Comparison of ENCODE assay signal across 8 cellular contexts in the genomic region with DNA sequence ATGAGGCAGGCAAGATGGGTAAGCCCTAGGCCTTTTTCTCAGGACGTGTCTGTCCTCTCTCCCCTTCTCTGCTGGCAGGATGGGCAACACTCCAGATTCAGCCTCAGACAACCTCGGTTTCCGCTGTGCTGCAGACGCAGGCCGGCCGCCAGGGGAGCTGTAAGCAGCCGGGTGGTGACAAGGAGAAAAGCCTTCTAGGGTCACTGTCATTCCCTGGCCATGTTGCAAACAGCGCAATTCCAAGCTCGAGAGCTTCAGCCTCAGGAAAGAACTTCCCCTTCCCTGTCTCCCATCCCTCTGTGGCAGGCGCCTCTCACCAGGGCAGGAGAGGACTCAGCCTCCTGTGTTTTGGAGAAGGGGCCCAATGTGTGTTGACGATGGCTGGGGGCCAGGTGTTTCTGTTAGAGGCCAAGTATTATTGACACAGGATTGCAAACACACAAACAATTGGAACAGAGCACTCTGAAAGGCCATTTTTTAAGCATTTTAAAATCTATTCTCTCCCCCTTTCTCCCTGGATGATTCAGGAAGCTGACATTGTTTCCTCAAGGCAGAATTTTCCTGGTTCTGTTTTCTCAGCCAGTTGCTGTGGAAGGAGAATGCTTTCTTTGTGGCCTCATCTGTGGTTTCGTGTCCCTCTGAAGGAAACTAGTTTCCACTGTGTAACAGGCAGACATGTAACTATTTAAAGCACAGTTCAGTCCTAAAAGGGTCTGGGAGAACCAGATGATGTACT. TPM values are rescaled to one million over a fixed set of nuclear protein-coding genes. Genes with fewer than 3 reads are reported as not detected.
DNase-seq lines count a peak whose midpoint lies in the region; ATAC-seq and TF ChIP-seq lines count a peak whose summit lies in the region.

No MANE protein-coding gene starts in this region.

- H3K4me3 ChIP-seq in adipocyte (ENCODE audit: low read length) (no peak overlapping the region), left ventricle myocardium inferior (peak overlapping the region; percentile 23), stomach smooth muscle (ENCODE audit: low read length in 2 of 2) (peak overlapping the region in 1 of 2 donors; percentile 44)

- H3K9me3 ChIP-seq in adipocyte (ENCODE audit: control insufficient read depth, low read length), result no peaks in the 10 kb centered on the region
- H3K9me3 ChIP-seq in left ventricle myocardium inferior (replicated peaks), result no peaks in the 10 kb centered on the region
- H3K9me3 ChIP-seq in stomach smooth muscle (ENCODE audit: control insufficient read depth in 2 of 2, low read length in 2 of 2), result no peaks in the 10 kb centered on the region

- no peak overlapping the region for H3K4me3 Mint-ChIP-seq in type B pancreatic cell

- no peak overlapping the region for H3K27ac Mint-ChIP-seq in type B pancreatic cell

- peaks cover 31% of the 10 kb centered on the region for H3K4me1 ChIP-seq in adipocyte (ENCODE audit: control insufficient read depth, insufficient read depth, low read length)
- H3K4me1 ChIP-seq in left ventricle myocardium inferior, result peaks cover 60% of the 10 kb centered on the region
- H3K4me1 ChIP-seq in stomach smooth muscle (ENCODE audit: control insufficient read depth, insufficient read depth, low read length), result peaks cover 38% of the 10 kb centered on the region

- no peaks in the 10 kb centered on the region for H3K4me1 Mint-ChIP-seq in type B pancreatic cell (ENCODE audit: unreplicated experiment)

- TF ChIP-seq CTCF in left ventricle myocardium inferior (IDR thresholded peaks at IDR 0.05; ENCODE audit: borderline replicate concordance) (peak; percentile 94), type B pancreatic cell (conservative IDR thresholded peaks at IDR 0.05) (no peak)

- intact Hi-C loops in left ventricle myocardium inferior (cut with micrococcal nuclease), result no loop called here

- ATAC-seq in HG02840 (IDR thresholded peaks at IDR 0.05; ENCODE audit: low FRiP score, unreplicated experiment), result no peak

- no peaks in the 10 kb centered on the region for H3K9me3 Mint-ChIP-seq in type B pancreatic cell

- DNase-seq in LHCN-M2 (ENCODE audit: low read depth), result peak; percentile 46
- DNase-seq in adipocyte (ENCODE audit: low read depth), result peak; percentile 86
- peak; percentile 86 for DNase-seq in left ventricle myocardium inferior
- DNase-seq in stimulated activated CD4-positive, alpha-beta T cell treated with anti-CD3 and anti-CD28 coated beads, Interleukin-4, amount 100 ng/mL, for 24 hours, result no peak
- no peak for DNase-seq in type B pancreatic cell (ENCODE audit: extremely low spot score, unreplicated experiment)
- no peak for DNase-seq in NCI-H2171 (lab: John Stamatoyannopoulos, UW)

- peaks cover 37% of the 10 kb centered on the region for H3K36me3 ChIP-seq in adipocyte (ENCODE audit: control insufficient read depth, insufficient read depth, low read length, severe bottlenecking)
- peaks cover 25% of the 10 kb centered on the region for H3K36me3 ChIP-seq in left ventricle myocardium inferior
- peaks cover 8 to 18% of the 10 kb centered on the region in 2 donors for H3K36me3 ChIP-seq in stomach smooth muscle (ENCODE audit: control insufficient read depth in 2 of 2, insufficient read depth in 2 of 2, low read length in 2 of 2)

- no peaks in the 10 kb centered on the region for H3K36me3 Mint-ChIP-seq in type B pancreatic cell

- H3K9ac ChIP-seq in adipocyte (ENCODE audit: low read length), result peak overlapping the region; percentile 69
- peak overlapping the region; percentile 50 to 64 for H3K9ac ChIP-seq in stomach smooth muscle (ENCODE audit: low read length in 2 of 2)

- no peaks in the 10 kb centered on the region for H3K27me3 Mint-ChIP-seq in type B pancreatic cell

- H3K27ac ChIP-seq in left ventricle myocardium inferior (replicated peaks) (peak overlapping the region; percentile 95), stomach smooth muscle (ENCODE audit: low read length) (peak overlapping the region; percentile 94)

- H3K27me3 ChIP-seq in adipocyte (replicated peaks; ENCODE audit: control insufficient read depth, insufficient read depth, low read length), result no peaks in the 10 kb centered on the region
- no peaks in the 10 kb centered on the region for H3K27me3 ChIP-seq in left ventricle myocardium inferior (ENCODE audit: low read depth)
- no peaks in the 10 kb centered on the region for H3K27me3 ChIP-seq in stomach smooth muscle (ENCODE audit: control insufficient read depth in 1 of 2, insufficient read depth in 2 of 2, low read length in 2 of 2)

RNA-seq across cellular contexts. Expression of gene PHKG1, which starts 13.1 kb away (rescaled TPM):
- total RNA-seq in LHCN-M2 (2014; rRNA removed) (0.38 and 0.46 TPM in 2 replicates), left ventricle myocardium inferior (21.4 TPM), type B pancreatic cell (ENCODE audit: low replicate concordance) (1.8 TPM in 1 of 2 replicates, not detected in the other)
- polyA plus RNA-seq in LHCN-M2 (2012), result 0.86 TPM

RNA-seq across cellular contexts. Expression of gene SUMF2, which starts 15.5 kb away (rescaled TPM):
- 252 and 253 TPM in 2 replicates for total RNA-seq in LHCN-M2 (2014; rRNA removed)
- 201 TPM for polyA plus RNA-seq in LHCN-M2 (2012)
- 33.5 TPM for total RNA-seq in left ventricle myocardium inferior
- 125 and 127 TPM in 2 replicates for total RNA-seq in type B pancreatic cell (ENCODE audit: low replicate concordance)

RNA-seq across cellular contexts. Expression of gene CHCHD2, which starts 26.7 kb away (rescaled TPM):
- total RNA-seq in LHCN-M2 (2014; rRNA removed), result 641 and 683 TPM in 2 replicates
- polyA plus RNA-seq in LHCN-M2 (2012), result 700 TPM
- total RNA-seq in left ventricle myocardium inferior, result 468 TPM
- 61.8 and 251 TPM in 2 replicates for total RNA-seq in type B pancreatic cell (ENCODE audit: low replicate concordance)

RNA-seq across cellular contexts. Expression of gene CCT6A, which starts 28.1 kb away (rescaled TPM):
- total RNA-seq in LHCN-M2 (2014; rRNA removed) (318 and 320 TPM in 2 replicates), left ventricle myocardium inferior (67.6 TPM), type B pancreatic cell (ENCODE audit: low replicate concordance) (128 and 151 TPM in 2 replicates)
- polyA plus RNA-seq in LHCN-M2 (2012), result 153 TPM

RNA-seq across cellular contexts. Expression of gene PSPH, which starts 28.4 kb away (rescaled TPM):
- 81.0 and 103 TPM in 2 replicates for total RNA-seq in LHCN-M2 (2014; rRNA removed)
- 24.8 TPM for polyA plus RNA-seq in LHCN-M2 (2012)
- 12.9 TPM for total RNA-seq in left ventricle myocardium inferior
- total RNA-seq in type B pancreatic cell (ENCODE audit: low replicate concordance), result 20.1 and 28.6 TPM in 2 replicates

Comparison
In these comparisons a context has a peak if more than half of its experiments do, and no peak if none do; other contexts are left out.
1. DNase-seq: peak in LHCN-M2 (single experiment), adipocyte (single experiment) and left ventricle myocardium inferior (single experiment); none in stimulated activated CD4-positive, alpha-beta T cell treated with anti-CD3 and anti-CD28 coated beads, Interleukin-4, amount 100 ng/mL, for 24 hours (single experiment), type B pancreatic cell (single experiment) and NCI-H2171 (single experiment).